In the genomic region with DNA sequence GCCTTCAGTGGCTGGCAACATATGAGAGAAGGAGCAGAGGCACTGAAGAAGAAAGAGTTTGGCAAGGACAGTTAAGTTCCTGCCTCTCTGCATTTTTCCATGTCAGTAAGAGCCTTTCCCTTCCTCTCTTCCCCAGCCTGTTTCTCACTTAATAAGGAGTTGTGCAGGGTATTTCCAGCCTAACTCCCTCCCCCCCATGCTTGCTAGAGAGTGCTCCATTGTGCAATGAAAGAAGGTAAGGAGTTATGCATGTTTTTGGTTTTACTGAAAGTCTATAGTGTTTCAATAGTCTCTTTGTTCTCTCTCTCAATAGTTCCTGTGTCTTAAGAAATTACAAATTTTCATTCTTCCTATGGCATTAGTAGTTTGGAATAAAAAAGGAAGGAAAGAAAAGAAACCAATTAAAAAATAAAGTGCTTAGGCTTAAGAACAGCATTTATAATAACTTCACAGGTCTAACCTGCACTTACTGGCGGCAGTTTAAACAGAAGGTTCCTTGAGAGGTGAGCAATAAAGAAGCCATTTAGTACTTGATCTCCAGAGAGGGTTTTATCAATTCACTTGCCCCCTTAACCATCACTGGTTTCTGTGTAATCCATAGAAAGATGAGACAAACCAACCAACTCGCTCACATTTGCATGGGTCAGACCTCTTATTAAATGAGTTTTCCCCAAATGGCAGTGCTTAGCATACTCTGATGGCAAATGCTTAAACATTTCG, we compare ENCODE assay signal across 23 cellular contexts.
"Had no signal": no experiment of that assay in that cellular context is flagged by ENCODE, and none has a peak within 500 bp of the region (broad histone marks: within the 10 kb centered on the region; RNA-seq: fewer than 3 reads in every experiment).

No MANE protein-coding gene starts in this region.

- H3K36me3 Mint-ChIP-seq: activated naive CD4-positive, alpha-beta T cell treated with anti-CD3 and anti-CD28 coated beads, Interleukin-2, amount 50 U/mL, for 72 hours; brain; WTC11 had no signal

- H3K27me3 Mint-ChIP-seq: activated naive CD8-positive, alpha-beta T cell treated with anti-CD3 and anti-CD28 coated beads, Interleukin-2, amount 50 U/mL, for 24 hours; activated T-cell treated with anti-CD3 and anti-CD28 coated beads, Interleukin-2, amount 50 U/mL, for 24 hours had no signal

- H3K4me1 Mint-ChIP-seq: activated naive CD8-positive, alpha-beta T cell treated with anti-CD3 and anti-CD28 coated beads, Interleukin-2, amount 50 U/mL, for 24 hours had no signal

- H3K4me3 Mint-ChIP-seq: activated CD8-positive, alpha-beta T cell treated with anti-CD3 and anti-CD28 coated beads, Interleukin-2, amount 10 ng/mL, durations not matched to agents 7 days and 5 days; activated naive CD8-positive, alpha-beta T cell treated with anti-CD3 and anti-CD28 coated beads, Interleukin-2, amount 50 U/mL, for 24 hours; activated T-cell treated with anti-CD3 and anti-CD28 coated beads, Interleukin-2, amount 50 U/mL, for 24 hours; brain; T-helper 1 cell treated with Interleukin-12 subunit alpha and Interleukin-12 subunit beta and Interleukin-4 antibody, amounts not matched to agents 30 μg/mL and 1 μg/mL, for 36 hours; WTC11 had no signal

- DNase-seq: activated CD4-positive, alpha-beta T cell treated with anti-CD3 and anti-CD28 coated beads for 48 hours; activated CD4-positive, alpha-beta T cell treated with anti-CD3 and anti-CD28 coated beads, Interleukin-2, amount 50 U/mL, for 4 hours; activated CD4-positive, CD25-positive, alpha-beta regulatory T cell treated with anti-CD3 and anti-CD28 coated beads, Interleukin-2, amount 50 U/mL, for 72 hours; activated CD8-positive, alpha-beta T cell treated with anti-CD3 and anti-CD28 coated beads, Interleukin-2, amount 10 ng/mL, durations not matched to agents 7 days and 5 days; activated effector memory CD4-positive, alpha-beta T cell treated with anti-CD3 and anti-CD28 coated beads, Interleukin-2, amount 50 U/mL, for 16 hours; activated naive CD4-positive, alpha-beta T cell treated with Interleukin-2 at 50 U/mL for 16 hours; activated naive CD8-positive, alpha-beta T cell treated with anti-CD3 and anti-CD28 coated beads, Interleukin-2, amount 50 U/mL, for 24 hours; activated T-cell treated with anti-CD3 and anti-CD28 coated beads, Interleukin-2, amount 50 U/mL, for 24 hours; amniotic stem cell; NCI-H1048; NCI-H146; NCI-H187 treated with DMSO at 0.1 percent for 48 hours; NCI-H2171; NCI-H2227 treated with DMSO at 0.1 percent for 48 hours; NCI-H526 treated with DMSO at 0.1 percent for 48 hours; NCI-H82; OCI-M1; Peyer's patch; SHP77 had no signal

- H3K27ac Mint-ChIP-seq: activated CD8-positive, alpha-beta T cell treated with anti-CD3 and anti-CD28 coated beads, Interleukin-2, amount 10 ng/mL, durations not matched to agents 7 days and 5 days; activated naive CD4-positive, alpha-beta T cell treated with anti-CD3 and anti-CD28 coated beads, Interleukin-2, amount 50 U/mL, for 72 hours; activated naive CD8-positive, alpha-beta T cell treated with anti-CD3 and anti-CD28 coated beads, Interleukin-2, amount 50 U/mL, for 24 hours; activated T-cell treated with anti-CD3 and anti-CD28 coated beads, Interleukin-2, amount 50 U/mL, for 24 hours; brain; T-helper 1 cell treated with Interleukin-12 subunit alpha and Interleukin-12 subunit beta and Interleukin-4 antibody, amounts not matched to agents 30 μg/mL and 1 μg/mL, for 36 hours; WTC11 had no signal
